ENCODE assay signal across 17 cellular contexts in the genomic region with DNA sequence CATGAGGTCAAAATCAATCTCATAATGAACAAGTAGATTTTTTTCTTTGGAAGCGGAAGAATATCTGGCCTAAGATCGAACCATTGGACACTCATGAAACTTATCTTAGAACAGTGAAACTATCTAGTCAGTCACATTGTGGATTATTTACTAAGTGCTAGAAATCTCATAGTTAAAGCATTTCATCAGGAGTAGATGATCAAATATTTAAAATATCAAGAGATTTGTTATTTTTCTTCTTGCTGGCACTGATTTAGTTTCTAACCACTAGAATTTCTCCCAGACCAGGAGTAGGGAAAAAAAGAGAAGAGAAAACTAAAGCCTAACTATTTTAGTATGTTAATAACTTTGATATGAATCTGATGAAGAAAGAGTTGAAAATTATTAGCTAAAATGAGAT.
"Had no signal": no experiment of that assay in that cellular context is flagged by ENCODE, and none has a peak within 500 bp of the region (broad histone marks: within the 10 kb centered on the region; RNA-seq: fewer than 3 reads in every experiment).

No MANE protein-coding gene starts in this region.

- H3K4me1 ChIP-seq: left lung had no signal

- H3K36me3 ChIP-seq: left lung had no signal

- H3K9me3 ChIP-seq: left lung had no signal

- ATAC-seq: activated CD8-positive, alpha-beta T cell treated with anti-CD3 and anti-CD28 coated beads, Interleukin-2, amount 10 ng/mL, durations not matched to agents 7 days and 5 days; activated T-cell treated with anti-CD3 and anti-CD28 coated beads, Interleukin-2, amount 50 U/mL, for 72 hours; left lung; natural killer cell; right cardiac atrium had no signal

- H3K27ac ChIP-seq: left lung had no signal

- H3K4me3 ChIP-seq: left lung had no signal

- H3K27me3 ChIP-seq: left lung had no signal

- DNase-seq: activated B cell treated with CpG ODN at 0.5 μM for 24 hours; activated CD4-positive, alpha-beta T cell treated with anti-CD3 and anti-CD28 coated beads for 48 hours; activated CD8-positive, alpha-beta memory T cell treated with anti-CD3 and anti-CD28 coated beads, Interleukin-2, amount 50 U/mL, for 4 hours; activated CD8-positive, alpha-beta T cell treated with anti-CD3 and anti-CD28 coated beads, Interleukin-2, amount 10 ng/mL, durations not matched to agents 7 days and 5 days; activated gamma-delta T cell; activated T-cell treated with anti-CD3 and anti-CD28 coated beads, Interleukin-2, amount 50 U/mL, for 72 hours; dermis blood vessel endothelial cell; erythroblast; left lung; mammary epithelial cell; natural killer cell; occipital lobe; right cardiac atrium; small intestine; stimulated activated CD4-positive, alpha-beta T cell treated with anti-CD3 and anti-CD28 coated beads, Interleukin-4, amount 100 ng/mL, for 4 hours; stimulated activated CD8-positive, alpha-beta memory T cell treated with anti-CD3 and anti-CD28 coated beads, Interleukin-4, amount 100 ng/mL, for 48 hours; stimulated activated naive CD4-positive, alpha-beta T cell treated with Interleukin-2 at 50 U/mL for 16 hours had no signal
